8 cellular contexts compared by ENCODE assay signal in the genomic region with DNA sequence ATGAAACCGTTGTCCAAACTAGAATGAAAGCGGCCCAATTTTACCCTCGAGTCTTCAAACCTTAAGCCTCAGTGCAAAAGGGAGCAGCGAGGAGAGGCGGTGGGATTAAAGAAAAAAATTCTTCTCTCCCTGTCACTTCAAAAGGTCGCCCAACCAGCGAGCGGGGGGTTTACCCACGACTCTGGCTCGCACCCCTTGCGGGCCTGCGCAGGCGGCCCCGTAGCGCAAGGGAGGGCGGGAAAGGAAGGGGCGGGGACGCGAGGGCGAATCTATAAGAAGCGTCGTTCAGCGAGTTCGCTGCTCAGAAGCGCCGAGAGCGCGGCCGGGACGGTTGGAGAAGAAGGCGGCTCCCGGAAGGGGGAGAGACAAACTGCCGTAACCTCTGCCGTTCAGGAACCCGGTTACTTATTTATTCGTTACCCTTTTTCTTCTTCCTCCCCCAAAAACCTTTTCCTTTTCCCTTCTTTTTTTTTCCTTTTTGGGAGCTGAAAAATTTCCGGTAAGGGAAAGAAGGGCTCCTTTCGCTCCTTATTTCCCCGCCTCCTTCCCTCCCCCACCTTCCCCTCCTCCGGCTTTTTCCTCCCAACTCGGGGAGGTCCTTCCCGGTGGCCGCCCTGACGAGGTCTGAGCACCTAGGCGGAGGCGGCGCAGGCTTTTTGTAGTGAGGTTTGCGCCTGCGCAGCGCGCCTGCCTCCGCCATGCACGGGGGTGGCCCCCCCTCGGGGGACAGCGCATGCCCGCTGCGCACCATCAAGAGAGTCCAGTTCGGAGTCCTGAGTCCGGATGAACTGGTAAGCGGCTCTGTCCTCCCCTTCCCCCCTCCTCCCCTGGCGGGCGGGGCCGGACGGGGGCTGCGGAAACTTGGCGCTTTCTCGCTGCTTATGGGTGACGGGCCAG. TPM values are rescaled to one million over a fixed set of nuclear protein-coding genes. Genes with fewer than 3 reads are reported as not detected.
DNase-seq lines count a peak whose midpoint lies in the region; ATAC-seq and TF ChIP-seq lines count a peak whose summit lies in the region.

TSS of gene POLR2A (plus strand) at position 300 of the 897 bp plus-strand sequence.

- no peaks in the 10 kb centered on the region for H3K9me3 Mint-ChIP-seq in CD14-positive monocyte
- H3K9me3 Mint-ChIP-seq in activated CD4-positive, alpha-beta memory T cell treated with anti-CD3 and anti-CD28 coated beads for 36 hours: no peaks in the 10 kb centered on the region

- CTCF ChIA-PET in activated CD4-positive, alpha-beta memory T cell treated with anti-CD3 and anti-CD28 coated beads for 36 hours (lab: Charles Lee): interaction anchor here (0.7 to 5.5 kb wide), 3 partner anchors 48 to 76 kb away, joined by 3 to 50 read pairs (median 5); partner anchors contain the start of genes TMEM102 and TNFSF12

- POLR2A ChIA-PET in activated CD4-positive, alpha-beta memory T cell treated with anti-CD3 and anti-CD28 coated beads for 36 hours (lab: Charles Lee): interaction anchor here (0.6 to 4.7 kb wide), 23 partner anchors 8 to 410 kb away, joined by 3 to 25 read pairs (median 4); partner anchors contain the start of genes MPDU1, NEURL4, PLSCR3 and SENP3

- H3K27ac ChIP-seq in dorsolateral prefrontal cortex: peak within 1 kb of the TSS; percentile 94 to 100 (median 100)
- peak within 1 kb of the TSS; percentile 95 to 100 (median 99) for H3K27ac ChIP-seq in right lobe of liver

- H3K27me3 Mint-ChIP-seq in CD14-positive monocyte (ENCODE audit: low read depth in 3 of 3): peaks cover 1 to 3% (median 2%) of the 10 kb centered on the region in 3 donors
- H3K27me3 Mint-ChIP-seq in activated CD4-positive, alpha-beta memory T cell treated with anti-CD3 and anti-CD28 coated beads for 36 hours: no peaks in the 10 kb centered on the region

- peaks cover 0 to 35% (median 17%) of the 10 kb centered on the region in 4 donors for H3K4me1 ChIP-seq in right lobe of liver

- TF ChIP-seq CTCF in CD14-positive monocyte (IDR thresholded peaks at IDR 0.05): peak; percentile 10
- TF ChIP-seq CTCF in dorsolateral prefrontal cortex (IDR thresholded peaks at IDR 0.05 in 54 of 56, conservative IDR thresholded peaks at IDR 0.05 in 2 of 56; ENCODE audit: low read depth in 1 of 56, partially characterized antibody in 56 of 56): peak in 33 of 56 donors; percentile 4 to 64 (median 44)
- TF ChIP-seq CTCF in right lobe of liver (IDR thresholded peaks at IDR 0.05): peak in 1 of 4 donors; percentile 12

- H3K9me3 ChIP-seq in right lobe of liver: no peaks in the 10 kb centered on the region

- H3K4me3 ChIP-seq in dorsolateral prefrontal cortex (peak within 1 kb of the TSS; percentile 61 to 98 (median 84)), right lobe of liver (peak within 1 kb of the TSS; percentile 61 to 97 (median 88))

- H3K4me3 Mint-ChIP-seq in CD14-positive monocyte: peak within 1 kb of the TSS; percentile 93 to 97
- peak within 1 kb of the TSS; percentile 98 for H3K4me3 Mint-ChIP-seq in activated CD4-positive, alpha-beta memory T cell treated with anti-CD3 and anti-CD28 coated beads for 36 hours

- intact Hi-C loops in CD14-positive monocyte (cut with micrococcal nuclease): loop anchor here (1.0 to 10.0 kb wide), 6 partner anchors 48 to 358 kb away; partner anchors contain the start of genes DVL2 (in 1 of the 2), KCTD11 (in 1 of the 2), PHF23 (in 1 of the 2) and TMEM102 (in 1 of the 2)
- intact Hi-C loops in activated CD4-positive, alpha-beta memory T cell treated with anti-CD3 and anti-CD28 coated beads for 36 hours (cut with micrococcal nuclease): loop anchor here (1.0 to 5.0 kb wide), 11 partner anchors 29 to 351 kb away; partner anchors contain the start of genes EIF5A, KCTD11, NEURL4 and SENP3
- intact Hi-C loops in dorsolateral prefrontal cortex (cut with DNase I): loop anchor here (1.0 to 10.0 kb wide), 5 partner anchors 76 to 202 kb away; partner anchors contain the start of genes KCTD11 (in 1 of the 2), MPDU1 (in 1 of the 2), SENP3 (in 1 of the 2) and TMEM256 (in 1 of the 2)
- intact Hi-C loops in right lobe of liver (cut with DNase I): no loop called here

- ATAC-seq in GM19397 (IDR thresholded peaks at IDR 0.05; ENCODE audit: unreplicated experiment) (peak; percentile 71), HG03571 (IDR thresholded peaks at IDR 0.05; ENCODE audit: unreplicated experiment) (peak; percentile 51), right lobe of liver (peak; percentile 82 to 89 (median 85))

- no peaks in the 10 kb centered on the region for H3K36me3 ChIP-seq in right lobe of liver

- under 1% methylated on average over 53 of the region's 68 CpGs for WGBS in right lobe of liver (ENCODE audit: insufficient coverage, low coverage, low lambda C conversion rate, missing lambda C conversion rate)

- peaks cover 11% of the 10 kb centered on the region in 2 donors for H3K36me3 Mint-ChIP-seq in CD14-positive monocyte
- H3K36me3 Mint-ChIP-seq in activated CD4-positive, alpha-beta memory T cell treated with anti-CD3 and anti-CD28 coated beads for 36 hours: peaks cover 32% of the 10 kb centered on the region

- H3K27ac Mint-ChIP-seq in CD14-positive monocyte: peak within 1 kb of the TSS; percentile 99 to 100 (median 100)
- H3K27ac Mint-ChIP-seq in activated CD4-positive, alpha-beta memory T cell treated with anti-CD3 and anti-CD28 coated beads for 36 hours: peak within 1 kb of the TSS; percentile 100

- H3K27me3 ChIP-seq in dorsolateral prefrontal cortex (no peaks in the 10 kb centered on the region), right lobe of liver (no peaks in the 10 kb centered on the region)

- TF ChIP-seq POLR2A in right lobe of liver (IDR thresholded peaks at IDR 0.05): peak; percentile 100

- peak; percentile 97 for DNase-seq in CD14-positive monocyte (ENCODE audit: low spot score)
- peak; percentile 99 for DNase-seq in NCI-H82 (lab: John Stamatoyannopoulos, UW)
- DNase-seq in activated CD4-positive, alpha-beta memory T cell treated with anti-CD3 and anti-CD28 coated beads for 36 hours: peak; percentile 97
- DNase-seq in dorsolateral prefrontal cortex: peak; percentile 96 to 98 (median 97)
- peak; percentile 98 to 99 (median 98) for DNase-seq in right lobe of liver
- DNase-seq in stimulated activated CD4-positive, alpha-beta T cell treated with anti-CD3 and anti-CD28 coated beads, Interleukin-4, amount 100 ng/mL, for 4 hours: peak; percentile 97 to 98

- H3K4me1 Mint-ChIP-seq in CD14-positive monocyte: peaks cover 70% of the 10 kb centered on the region
- H3K4me1 Mint-ChIP-seq in activated CD4-positive, alpha-beta memory T cell treated with anti-CD3 and anti-CD28 coated beads for 36 hours (ENCODE audit: low read depth): peaks cover 69% of the 10 kb centered on the region

RNA-seq across cellular contexts. Expression of gene POLR2A, which starts in this region (rescaled TPM):
- polyA plus RNA-seq in CD14-positive monocyte: 10 to 100 TPM; 12.1 to 25.4 TPM
- total RNA-seq in activated CD4-positive, alpha-beta memory T cell treated with anti-CD3 and anti-CD28 coated beads for 36 hours: 100 to 1,000 TPM; 180 to 187 TPM
- total RNA-seq in dorsolateral prefrontal cortex (100 to 1,000 TPM in 115 of 120 experiments, 10 to 100 TPM in 5; 83.5 to 163 (median 124) TPM), right lobe of liver (10 to 100 TPM; 36.1 to 49.9 (median 46.0) TPM)

Comparison
In these comparisons a context has a peak if more than half of its experiments do, and no peak if none do; other contexts are left out.
1. Peak in every context shown above with its lines: DNase-seq, ATAC-seq, H3K4me3 ChIP-seq and H3K27ac ChIP-seq.
2. intact Hi-C loops: an anchor here in CD14-positive monocyte (1.0 to 10.0 kb wide), activated CD4-positive, alpha-beta memory T cell treated with anti-CD3 and anti-CD28 coated beads for 36 hours (1.0 to 5.0 kb wide) and dorsolateral prefrontal cortex (1.0 to 10.0 kb wide); none called in right lobe of liver.